In genomic region chr11:128604723-128605122, GRCh38 we compare ENCODE assay signal across 1 cellular context.
TF ChIP-seq lines count a peak whose summit lies in the region.

No MANE protein-coding gene starts in this region.

TF ChIP-seq in WTC11, 78 proteins besides CTCF, POLR2A, EP300 and RAD21 (continued from another document):
- TF ChIP-seq STAT6 (CRISPR knock-in tag; conservative IDR thresholded peaks at IDR 0.05; ENCODE audit: low read depth) = no peak
- TF ChIP-seq ESRRA (CRISPR knock-in tag; IDR thresholded peaks at IDR 0.05; ENCODE audit: borderline replicate concordance) = no peak
- TF ChIP-seq GTF2I (CRISPR knock-in tag; conservative IDR thresholded peaks at IDR 0.05) = no peak
- no peak for TF ChIP-seq ZBTB43 (CRISPR knock-in tag; IDR thresholded peaks at IDR 0.05)
- no peak for TF ChIP-seq GABPB1 (CRISPR knock-in tag; IDR thresholded peaks at IDR 0.05)
- TF ChIP-seq ZNF317 (CRISPR knock-in tag; IDR thresholded peaks at IDR 0.05; ENCODE audit: borderline replicate concordance, low read depth) = no peak
- no peak for TF ChIP-seq GRHL2 (CRISPR knock-in tag; IDR thresholded peaks at IDR 0.05; ENCODE audit: insufficient replicate concordance, severe bottlenecking)
- no peak for TF ChIP-seq IRF2 (CRISPR knock-in tag; IDR thresholded peaks at IDR 0.05; ENCODE audit: borderline replicate concordance, low read depth)
